In the genomic region with DNA sequence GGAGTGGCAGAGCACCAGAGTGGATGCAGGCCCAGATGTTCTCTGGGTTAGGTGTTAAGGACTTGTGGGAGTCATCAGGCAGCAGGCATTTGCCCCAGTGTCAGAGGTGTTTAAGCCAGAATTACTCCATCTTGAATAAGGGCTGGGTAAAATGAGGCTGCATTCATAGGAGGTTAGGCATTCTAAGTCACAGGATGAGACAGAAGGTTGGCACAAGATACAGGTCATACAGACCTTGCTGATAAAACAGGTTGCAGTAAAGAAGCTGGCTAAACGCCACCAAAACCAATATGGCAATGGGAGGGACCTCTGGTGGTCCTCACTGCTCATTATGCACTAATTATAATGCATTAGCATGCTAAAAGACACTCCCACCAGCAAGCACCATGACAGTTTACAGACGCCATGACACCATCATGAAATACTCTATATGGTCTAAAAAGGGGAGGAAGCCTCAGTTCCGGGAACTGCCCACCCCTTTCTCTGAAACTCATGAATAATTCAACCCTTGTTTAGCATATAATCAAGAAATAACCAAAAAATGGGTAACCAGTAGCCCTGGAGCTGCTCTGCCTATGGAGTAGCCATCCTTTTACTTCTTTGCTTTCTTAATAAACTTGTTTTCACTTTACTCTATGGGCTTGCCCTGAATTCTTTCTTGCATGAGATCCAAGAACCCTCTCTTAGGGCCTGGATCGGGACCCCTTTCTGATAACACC, we compare ENCODE assay signal across 8 cellular contexts. TPM values are rescaled to one million over a fixed set of nuclear protein-coding genes. Genes with fewer than 3 reads are reported as not detected.
A peak's percentile ranks its signal among the peaks of the same experiment; 100 is the strongest.
DNase-seq lines count a peak whose midpoint lies in the region; ATAC-seq and TF ChIP-seq lines count a peak whose summit lies in the region.

No MANE protein-coding gene starts in this region.

- peak overlapping the region; percentile 90 to 99 (median 96) for H3K27ac Mint-ChIP-seq in naive thymus-derived CD8-positive, alpha-beta T cell

- DNase-seq in heart right ventricle (no peak), Right ventricle myocardium superior (no peak), SK-N-MC (ENCODE audit: low read depth, low spot score) (no peak), body of pancreas (peak in 3 of 4 donors; percentile 44 to 52 (median 49)), upper lobe of right lung (no peak), AG08396 (ENCODE audit: low spot score) (no peak), SHP77 treated with DMSO at 0.1 percent for 48 hours (lab: John Stamatoyannopoulos, UW) (no peak)
- peak in 6 of 10 donors; percentile 46 to 66 (median 55) for DNase-seq in naive thymus-derived CD8-positive, alpha-beta T cell

- H3K27ac ChIP-seq in heart right ventricle (peak overlapping the region in 4 of 10 donors; percentile 41 to 93 (median 64)), SK-N-MC (peak overlapping the region; percentile 26; the same call in 1 of the 2 replicates), body of pancreas (peak overlapping the region; percentile 91 to 99 (median 98)), upper lobe of right lung (peak overlapping the region; percentile 92)

- H3K4me1 Mint-ChIP-seq in naive thymus-derived CD8-positive, alpha-beta T cell, result peaks cover 24 to 55% (median 48%) of the 10 kb centered on the region in 4 donors

- peak overlapping the region; percentile 92 to 98 (median 96) for H3K4me3 Mint-ChIP-seq in naive thymus-derived CD8-positive, alpha-beta T cell

- no peak for TF ChIP-seq POLR2A in body of pancreas (IDR thresholded peaks at IDR 0.05)

- TF ChIP-seq CTCF in heart right ventricle (IDR thresholded peaks at IDR 0.05) (no peak), body of pancreas (IDR thresholded peaks at IDR 0.05) (no peak), upper lobe of right lung (IDR thresholded peaks at IDR 0.05) (no peak)

- H3K27me3 ChIP-seq in heart right ventricle (peaks cover 0 to 19% (median 9%) of the 10 kb centered on the region in 7 donors), body of pancreas (no peaks in the 10 kb centered on the region), upper lobe of right lung (no peaks in the 10 kb centered on the region)

- H3K36me3 ChIP-seq in heart right ventricle (peaks cover 0 to 11% (median 0%) of the 10 kb centered on the region in 9 donors), SK-N-MC (ENCODE audit: insufficient read depth, low read length) (peaks cover 24% of the 10 kb centered on the region), body of pancreas (replicated peaks in 1 of 2; ENCODE audit: insufficient read depth in 1 of 2, low read depth in 2 of 2) (no peaks in the 10 kb centered on the region), upper lobe of right lung (peaks cover 6% of the 10 kb centered on the region)

- no peaks in the 10 kb centered on the region for H3K27me3 Mint-ChIP-seq in naive thymus-derived CD8-positive, alpha-beta T cell

- ATAC-seq in heart right ventricle, result peak in 2 of 8 donors; percentile 19 to 35
- no peak for ATAC-seq in Right ventricle myocardium superior (ENCODE audit: poor library complexity)
- ATAC-seq in body of pancreas, result no peak
- ATAC-seq in naive thymus-derived CD8-positive, alpha-beta T cell, result peak; percentile 15 to 70
- no peak for ATAC-seq in upper lobe of right lung

- H3K36me3 Mint-ChIP-seq in naive thymus-derived CD8-positive, alpha-beta T cell, result peaks cover 3 to 22% (median 11%) of the 10 kb centered on the region in 3 donors

- POLR2A ChIA-PET in naive thymus-derived CD8-positive, alpha-beta T cell (lab: Charles Lee), result interaction anchor here (1.0 to 1.7 kb wide), 3 partner anchors 19 to 83 kb away, joined by 3 to 7 read pairs (median 3); partner anchors contain the start of genes RARRES2 and REPIN1

- H3K9ac ChIP-seq in SK-N-MC (ENCODE audit: insufficient read length), result peak overlapping the region; percentile 88

- H3K4me1 ChIP-seq in heart right ventricle (peaks cover 0 to 32% (median 15%) of the 10 kb centered on the region in 9 donors), body of pancreas (peaks cover 56% of the 10 kb centered on the region), upper lobe of right lung (peaks cover 22% of the 10 kb centered on the region)

- WGBS in heart right ventricle, 2 donors, result 79 to 81% methylated on average over 4 of the region's 4 CpGs
- 16 to 24% methylated on average over 4 of the region's 4 CpGs for WGBS in body of pancreas, 2 donors

- H3K9me3 ChIP-seq in heart right ventricle (no peaks in the 10 kb centered on the region), SK-N-MC (ENCODE audit: low read depth, low read length) (no peaks in the 10 kb centered on the region), body of pancreas (no peaks in the 10 kb centered on the region), upper lobe of right lung (no peaks in the 10 kb centered on the region)

- H3K4me3 ChIP-seq in heart right ventricle, result peak overlapping the region; percentile 20 to 87 (median 68)
- peak overlapping the region; percentile 89 for H3K4me3 ChIP-seq in SK-N-MC
- H3K4me3 ChIP-seq in body of pancreas, result peak overlapping the region; percentile 14 to 52
- H3K4me3 ChIP-seq in upper lobe of right lung, result peak overlapping the region; percentile 64

- intact Hi-C loops in heart right ventricle (cut with DNase I), result no loop called here
- intact Hi-C loops in Right ventricle myocardium superior (cut with DNase I), result no loop called here
- intact Hi-C loops in body of pancreas (cut with DNase I), result no loop called here
- intact Hi-C loops in upper lobe of right lung (cut with DNase I), result no loop called here

- no peaks in the 10 kb centered on the region for H3K9me3 Mint-ChIP-seq in naive thymus-derived CD8-positive, alpha-beta T cell

RNA-seq across cellular contexts. Expression of gene LRRC61, which starts 0.9 kb away (rescaled TPM):
- total RNA-seq in heart right ventricle (1 to 10 TPM; 3.0 to 5.0 (median 3.9) TPM), Right ventricle myocardium superior (3.7 TPM), body of pancreas (10 to 100 TPM in 1 of 2 donors, 1 to 10 TPM in 1; 4.9 to 25.2 TPM), upper lobe of right lung (10.2 TPM)
- 1 to 10 TPM; 1.2 to 6.4 TPM for polyA plus RNA-seq in heart right ventricle
- total RNA-seq in naive thymus-derived CD8-positive, alpha-beta T cell, result 10 to 100 TPM; 13.8 to 16.0 TPM
- polyA plus RNA-seq in naive thymus-derived CD8-positive, alpha-beta T cell, result 10 to 100 TPM; 17.8 to 34.3 (median 33.5) TPM

RNA-seq across cellular contexts. Expression of gene ACTR3C, which starts 1.1 kb away (rescaled TPM):
- 1 to 10 TPM; 2.6 to 7.0 (median 3.5) TPM for total RNA-seq in heart right ventricle
- polyA plus RNA-seq in heart right ventricle, result 1 to 10 TPM; 2.7 to 3.5 TPM
- total RNA-seq in Right ventricle myocardium superior, result 2.9 TPM
- total RNA-seq in body of pancreas, result 10 to 100 TPM; 35.5 to 69.9 TPM
- 10 to 100 TPM in 1 of 2 experiments, 1 to 10 TPM in 1; 9.8 to 12.8 TPM for total RNA-seq in naive thymus-derived CD8-positive, alpha-beta T cell
- 1 to 10 TPM; 2.1 to 4.6 (median 3.5) TPM for polyA plus RNA-seq in naive thymus-derived CD8-positive, alpha-beta T cell
- total RNA-seq in upper lobe of right lung, result 20.1 TPM

RNA-seq across cellular contexts. Expression of gene RARRES2, which starts 19.2 kb away (rescaled TPM):
- total RNA-seq in heart right ventricle, result 10 to 100 TPM in 7 of 10 donors, 1 to 10 TPM in 3; 6.7 to 25.8 (median 16.2) TPM
- polyA plus RNA-seq in heart right ventricle, result 10 to 100 TPM; 25.6 to 33.0 TPM
- total RNA-seq in Right ventricle myocardium superior, result 24.0 TPM
- 100 to 1,000 TPM; 245 to 400 TPM for total RNA-seq in body of pancreas
- under 1 TPM in 1 of 2 experiments, not detected in 1; 0.29 TPM for total RNA-seq in naive thymus-derived CD8-positive, alpha-beta T cell
- not detected for polyA plus RNA-seq in naive thymus-derived CD8-positive, alpha-beta T cell
- 259 TPM for total RNA-seq in upper lobe of right lung

RNA-seq across cellular contexts. Expression of gene REPIN1, which starts 46.3 kb away (rescaled TPM):
- total RNA-seq in heart right ventricle (100 to 1,000 TPM in 8 of 10 donors, 10 to 100 TPM in 2; 88.7 to 132 (median 114) TPM), Right ventricle myocardium superior (116 TPM), body of pancreas (100 to 1,000 TPM in 1 of 2 donors, 10 to 100 TPM in 1; 77.0 to 117 TPM), upper lobe of right lung (93.7 TPM)
- polyA plus RNA-seq in heart right ventricle, result 10 to 100 TPM; 51.0 to 53.0 TPM
- 100 to 1,000 TPM; 104 to 108 TPM for total RNA-seq in naive thymus-derived CD8-positive, alpha-beta T cell
- polyA plus RNA-seq in naive thymus-derived CD8-positive, alpha-beta T cell, result 10 to 100 TPM; 39.8 to 73.0 (median 49.8) TPM

RNA-seq across cellular contexts. Expression of gene ZNF775, which starts 56.9 kb away (rescaled TPM):
- 1 to 10 TPM; 1.9 to 4.7 (median 2.9) TPM for total RNA-seq in heart right ventricle
- polyA plus RNA-seq in heart right ventricle, result 1 to 10 TPM; 2.4 to 4.3 TPM
- 3.6 TPM for total RNA-seq in Right ventricle myocardium superior
- 10 to 100 TPM in 1 of 2 donors, 1 to 10 TPM in 1; 6.0 to 10.2 TPM for total RNA-seq in body of pancreas
- 1 to 10 TPM; 5.6 to 5.9 TPM for total RNA-seq in naive thymus-derived CD8-positive, alpha-beta T cell
- polyA plus RNA-seq in naive thymus-derived CD8-positive, alpha-beta T cell, result 1 to 10 TPM; 1.5 to 7.6 (median 3.1) TPM
- 4.4 TPM for total RNA-seq in upper lobe of right lung

Comparison
In these comparisons a context has a peak if more than half of its experiments do, and no peak if none do; other contexts are left out.
1. ATAC-seq: peak in naive thymus-derived CD8-positive, alpha-beta T cell (2 of 2); none in Right ventricle myocardium superior (single experiment), body of pancreas (single experiment) and upper lobe of right lung (single experiment).
2. DNase-seq: peak in body of pancreas (3 of 4) and naive thymus-derived CD8-positive, alpha-beta T cell (6 of 10); none in heart right ventricle (0 of 2), Right ventricle myocardium superior (single experiment), SK-N-MC (single experiment), upper lobe of right lung (single experiment), AG08396 (single experiment) and SHP77 treated with DMSO at 0.1 percent for 48 hours (single experiment).
3. H3K4me3 ChIP-seq: peak in every context shown above with its lines; median percentile 89 in SK-N-MC; 68 in heart right ventricle; 64 in upper lobe of right lung; 33 in body of pancreas.